ENCODE assay signal across 21 cellular contexts in the genomic region with DNA sequence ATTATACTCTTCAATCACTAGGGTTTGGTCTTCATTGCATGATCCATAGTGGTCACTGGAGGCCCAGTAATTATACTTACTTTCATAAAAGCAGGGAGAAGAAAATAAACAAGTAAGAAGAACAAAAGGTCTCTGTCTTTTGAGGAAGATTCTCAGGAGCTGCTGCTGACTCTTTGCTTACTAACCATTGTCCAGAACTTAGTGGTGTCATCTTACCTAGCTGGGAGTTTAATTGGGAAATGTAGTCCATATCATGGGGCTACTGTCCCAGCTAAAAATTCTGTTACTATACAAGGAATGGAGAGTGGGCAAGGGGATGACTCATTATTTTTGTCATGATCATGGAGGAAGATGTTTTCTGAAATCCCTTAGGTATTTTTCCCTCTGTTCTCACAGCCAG.
DNase-seq lines count a peak whose midpoint lies in the region; ATAC-seq, FAIRE-seq and TF ChIP-seq lines count a peak whose summit lies in the region.
"Had no signal": no experiment of that assay in that cellular context is flagged by ENCODE, and none has a peak within 500 bp of the region (broad histone marks: within the 10 kb centered on the region; RNA-seq: fewer than 3 reads in every experiment).

No MANE protein-coding gene starts in this region.

- POLR2A ChIA-PET in IMR-90 (lab: Charles Lee; ENCODE audit: unreplicated experiment): no interaction called here
- POLR2A ChIA-PET in activated CD8-positive, alpha-beta T cell treated with anti-CD3 and anti-CD28 coated beads for 36 hours (lab: Charles Lee): no interaction called here

- no peak for TF ChIP-seq CTCF in IMR-90 (conservative IDR thresholded peaks at IDR 0.05; ENCODE audit: low read depth, low read length)
- no peak for TF ChIP-seq CTCF in mammary epithelial cell (conservative IDR thresholded peaks at IDR 0.05 in 1 of 2, IDR thresholded peaks at IDR 0.05 in 1 of 2; ENCODE audit: extremely low read depth in 1 of 2, insufficient read depth in 1 of 2, low read depth in 1 of 2, low read length in 2 of 2)
- TF ChIP-seq CTCF in GM13977 (IDR thresholded peaks at IDR 0.05; ENCODE audit: extremely low read depth, insufficient read depth, missing control alignments): no peak
- no peak for TF ChIP-seq CTCF in activated CD8-positive, alpha-beta T cell treated with anti-CD3 and anti-CD28 coated beads for 36 hours (IDR thresholded peaks at IDR 0.05)

- FAIRE-seq in GM19239 (lab: Jason Lieb, UNC): no peak
- FAIRE-seq: HepG2 had no signal

- no peaks in the 10 kb centered on the region for H4K20me1 ChIP-seq in IMR-90 (ENCODE audit: insufficient read depth, low read length)
- H4K20me1 ChIP-seq in mammary epithelial cell (ENCODE audit: insufficient read depth, low read length): no peaks in the 10 kb centered on the region
- H4K20me1 ChIP-seq: BLaER1 treated with 17β-estradiol and CSF1 and Interleukin-3, amounts not matched to agents 10 nM and 100 nM had no signal

- H4K8ac ChIP-seq in IMR-90 (ENCODE audit: low read depth in 2 of 2, low read length in 2 of 2): no peak overlapping the region

- H3K9ac ChIP-seq in IMR-90 (ENCODE audit: low read depth, low read length) (no peak overlapping the region), mammary epithelial cell (ENCODE audit: insufficient read depth, low read length) (no peak overlapping the region)
- H3K9ac ChIP-seq: BLaER1 treated with 17β-estradiol and CSF1 and Interleukin-3, amounts not matched to agents 10 nM and 100 nM had no signal

- ATAC-seq in IMR-90 (ENCODE audit: low read depth): no peak
- ATAC-seq in activated CD8-positive, alpha-beta T cell treated with anti-CD3 and anti-CD28 coated beads for 36 hours: no peak
- ATAC-seq: CD8-positive, alpha-beta T cell; HCT116; HepG2 had no signal

- H3K56ac ChIP-seq in IMR-90 (ENCODE audit: extremely low read depth, insufficient read depth, low read length): no peak overlapping the region

- H3K27me3 ChIP-seq in IMR-90 (ENCODE audit: control insufficient read depth, insufficient read depth, low read length) (no peaks in the 10 kb centered on the region), mammary epithelial cell (ENCODE audit: insufficient read depth, low read length) (no peaks in the 10 kb centered on the region)
- H3K27me3 ChIP-seq: BLaER1 treated with 17β-estradiol and CSF1 and Interleukin-3, amounts not matched to agents 10 nM and 100 nM had no signal

- H3K27ac Mint-ChIP-seq in activated CD8-positive, alpha-beta T cell treated with anti-CD3 and anti-CD28 coated beads for 36 hours: no peak overlapping the region
- H3K27ac Mint-ChIP-seq: CD8-positive, alpha-beta T cell had no signal

- no peak overlapping the region for H4K5ac ChIP-seq in IMR-90 (ENCODE audit: low read depth, low read length)

- H3K4me3 Mint-ChIP-seq in activated CD8-positive, alpha-beta T cell treated with anti-CD3 and anti-CD28 coated beads for 36 hours: no peak overlapping the region
- H3K4me3 Mint-ChIP-seq: CD8-positive, alpha-beta T cell had no signal

- BruUV-seq in IMR-90 (replicated peaks; lab: Mats Ljungman, UMichigan): no TSS peak
- no TSS peak for BruUV-seq in mammary epithelial cell (replicated peaks; lab: Mats Ljungman, UMichigan)

- peaks cover 2% of the 10 kb centered on the region for H3K9me3 Mint-ChIP-seq in activated CD8-positive, alpha-beta T cell treated with anti-CD3 and anti-CD28 coated beads for 36 hours

- no peak overlapping the region for H3K4ac ChIP-seq in IMR-90 (ENCODE audit: low read depth, low read length)

- no peaks in the 10 kb centered on the region for H3K36me3 Mint-ChIP-seq in activated CD8-positive, alpha-beta T cell treated with anti-CD3 and anti-CD28 coated beads for 36 hours (ENCODE audit: low read depth)
- H3K36me3 Mint-ChIP-seq: CD8-positive, alpha-beta T cell had no signal

- H3K4me1 ChIP-seq in IMR-90 (ENCODE audit: control insufficient read depth, insufficient read depth, low read length): no peaks in the 10 kb centered on the region
- H3K4me1 ChIP-seq in mammary epithelial cell (ENCODE audit: insufficient read depth, low read length): no peaks in the 10 kb centered on the region

- dilution Hi-C loops in IMR-90 (cut with HindIII; ENCODE audit: low sequenced_read_pairs, unreplicated experiment): no loop called here
- dilution Hi-C loops in mammary epithelial cell (cut with HindIII; ENCODE audit: low sequenced_read_pairs): no loop called here

- no peak overlapping the region for H2BK20ac ChIP-seq in IMR-90 (ENCODE audit: low read depth, low read length)

- H3K4me3 ChIP-seq in IMR-90 (ENCODE audit: insufficient read depth, low read depth, low read length): no peak overlapping the region
- no peak overlapping the region for H3K4me3 ChIP-seq in mammary epithelial cell (replicated peaks in 1 of 3; ENCODE audit: insufficient read depth in 1 of 3, low read depth in 2 of 3, low read length in 3 of 3)
- H3K4me3 ChIP-seq: BLaER1 treated with 17β-estradiol and CSF1 and Interleukin-3, amounts not matched to agents 10 nM and 100 nM; SK-N-MC had no signal

- H3K36me3 ChIP-seq in IMR-90 (ENCODE audit: control insufficient read depth, insufficient read depth, low read length) (no peaks in the 10 kb centered on the region), mammary epithelial cell (ENCODE audit: insufficient read depth, low read length) (no peaks in the 10 kb centered on the region)

- H2AK5ac ChIP-seq in IMR-90 (ENCODE audit: low read depth, low read length): no peak overlapping the region

- no peak overlapping the region for H3K23ac ChIP-seq in IMR-90 (ENCODE audit: low read depth, low read length)

- H2BK15ac ChIP-seq in IMR-90 (ENCODE audit: low read depth, low read length): no peak overlapping the region

- CTCF ChIA-PET in IMR-90 (lab: Yijun Ruan, JAX) (no interaction called here), mammary epithelial cell (lab: Charles Lee; ENCODE audit: low non-redundant PET) (no interaction called here)
- CTCF ChIA-PET in activated CD8-positive, alpha-beta T cell treated with anti-CD3 and anti-CD28 coated beads for 36 hours (lab: Charles Lee): no interaction called here

- H2AK9ac ChIP-seq in IMR-90 (replicated peaks; ENCODE audit: low read depth, low read length, poor library complexity): no peak overlapping the region

- no peak overlapping the region for H3K14ac ChIP-seq in IMR-90 (replicated peaks; ENCODE audit: low read depth, low read length)

- no peaks in the 10 kb centered on the region for H3K4me1 Mint-ChIP-seq in activated CD8-positive, alpha-beta T cell treated with anti-CD3 and anti-CD28 coated beads for 36 hours (ENCODE audit: low read depth)

- no peaks in the 10 kb centered on the region for H3K9me1 ChIP-seq in IMR-90 (ENCODE audit: insufficient read depth, low read length)

- no peaks in the 10 kb centered on the region for H3K79me1 ChIP-seq in IMR-90 (ENCODE audit: low read depth in 1 of 2, low read length in 2 of 2)

- H3K18ac ChIP-seq in IMR-90 (ENCODE audit: low read depth, low read length): no peak overlapping the region

- intact Hi-C loops in IMR-90 (cut with micrococcal nuclease): no loop called here
- intact Hi-C loops in mammary epithelial cell (cut with micrococcal nuclease): no loop called here
- intact Hi-C loops in activated CD8-positive, alpha-beta T cell treated with anti-CD3 and anti-CD28 coated beads for 36 hours (cut with micrococcal nuclease): no loop called here

- no peak for TF ChIP-seq POLR2A in IMR-90 (IDR thresholded peaks at IDR 0.05; ENCODE audit: low read depth, low read length)

- no peak overlapping the region for H4K91ac ChIP-seq in IMR-90 (ENCODE audit: insufficient read depth, low read depth, low read length)

- DNase-seq in ELR (ENCODE audit: low read depth) (peak; percentile 2), IMR-90 (peak; percentile 35), mammary epithelial cell (peak; percentile 2), myocyte (ENCODE audit: low read depth) (peak; percentile 8), GM13977 (ENCODE audit: low spot score) (no peak), GM19239 (ENCODE audit: insufficient read length, low spot score) (no peak)
- no peak for DNase-seq in activated CD8-positive, alpha-beta T cell treated with anti-CD3 and anti-CD28 coated beads for 36 hours
- DNase-seq: CD8-positive, alpha-beta T cell; DMS79; GOT3; KG1; NCI-H1417; NCI-H187 treated with DMSO at 0.1 percent for 48 hours; NCI-H2171 treated with DMSO at 0.1 percent for 48 hours; NCI-H446; NCI-H748 treated with DMSO at 0.1 percent for 48 hours; Right ventricle myocardium superior had no signal

- no peak overlapping the region for H2BK5ac ChIP-seq in IMR-90 (ENCODE audit: low read depth, low read length, poor library complexity, severe bottlenecking)

- no peaks in the 10 kb centered on the region for H3K79me2 ChIP-seq in mammary epithelial cell (ENCODE audit: insufficient read depth, low read length)

- H3K9me3 ChIP-seq in IMR-90 (ENCODE audit: control insufficient read depth, insufficient read depth, low read length) (no peaks in the 10 kb centered on the region), mammary epithelial cell (replicated peaks; ENCODE audit: insufficient read depth, low read length) (peaks cover 2% of the 10 kb centered on the region)

- no peak overlapping the region for H2BK120ac ChIP-seq in IMR-90 (ENCODE audit: low read depth, low read length)

- H3K27ac ChIP-seq in IMR-90 (ENCODE audit: insufficient read depth, low read length) (no peak overlapping the region), mammary epithelial cell (ENCODE audit: insufficient read depth, low read depth, low read length) (no peak overlapping the region)
- H3K27ac ChIP-seq: BLaER1 treated with 17β-estradiol and CSF1 and Interleukin-3, amounts not matched to agents 10 nM and 100 nM; SK-N-MC had no signal

- H2AFZ ChIP-seq in IMR-90 (replicated peaks; ENCODE audit: low read length, poor library complexity) (no peak overlapping the region), mammary epithelial cell (ENCODE audit: low read depth, low read length) (no peak overlapping the region)

- no peak for TF ChIP-seq RAD21 in IMR-90 (IDR thresholded peaks at IDR 0.05; ENCODE audit: low read length)

- in situ Hi-C loops in IMR-90 (cut with MboI; ENCODE audit: low sequenced_read_pairs): no loop called here
- in situ Hi-C loops in mammary epithelial cell (cut with MboI; ENCODE audit: low sequenced_read_pairs in 2 of 2): no loop called here
- in situ Hi-C loops in GM13977 (cut with MboI; ENCODE audit: low pct_unique_long_range_greater_than_20kb, low sequenced_read_pairs, unreplicated experiment): no loop called here

- H3K4me2 ChIP-seq in IMR-90 (ENCODE audit: low read depth, low read length) (no peak overlapping the region), mammary epithelial cell (ENCODE audit: insufficient read depth, low read depth, low read length) (no peak overlapping the region)

- no peaks in the 10 kb centered on the region for H3K27me3 Mint-ChIP-seq in activated CD8-positive, alpha-beta T cell treated with anti-CD3 and anti-CD28 coated beads for 36 hours

TF ChIP-seq in IMR-90, 13 proteins besides CTCF, POLR2A, EP300 and RAD21:
- TF ChIP-seq MAFK (IDR thresholded peaks at IDR 0.05; ENCODE audit: low read depth, low read length): no peak

Comparison
In these comparisons a context has a peak if more than half of its experiments do, and no peak if none do; other contexts are left out.
1. DNase-seq: peak in ELR (single experiment), IMR-90 (single experiment), mammary epithelial cell (single experiment) and myocyte (single experiment); none in GM13977 (single experiment), activated CD8-positive, alpha-beta T cell treated with anti-CD3 and anti-CD28 coated beads for 36 hours (single experiment) and GM19239 (single experiment).